ENCODE assay signal across 19 cellular contexts in genomic region chr5:143505934-143506333, GRCh38.
DNase-seq lines count a peak whose midpoint lies in the region; ATAC-seq and TF ChIP-seq lines count a peak whose summit lies in the region.
"Had no signal": no experiment of that assay in that cellular context is flagged by ENCODE, and none has a peak within 500 bp of the region (broad histone marks: within the 10 kb centered on the region; RNA-seq: fewer than 3 reads in every experiment).

No MANE protein-coding gene starts in this region.

- TF ChIP-seq EP300 in gastroesophageal sphincter (IDR thresholded peaks at IDR 0.05), result no peak

- H3K4me3 ChIP-seq in HEK293 (ENCODE audit: low read depth, low read length) (no peak overlapping the region), PC-9 (no peak overlapping the region), gastroesophageal sphincter (no peak overlapping the region)
- H3K4me3 ChIP-seq: SJSA1 had no signal

- no peaks in the 10 kb centered on the region for H3K79me2 ChIP-seq in PC-9 (ENCODE audit: low read depth)

- H4K20me1 ChIP-seq in PC-9 (ENCODE audit: insufficient read depth), result no peaks in the 10 kb centered on the region

- CTCF ChIA-PET in HEK293 (lab: Yijun Ruan, JAX) (no interaction called here), PC-9 (lab: Charles Lee) (no interaction called here)

- BruUV-seq in PC-9 (replicated peaks; lab: Mats Ljungman, UMichigan), result no TSS peak

- peak overlapping the region; percentile 42 for H3K4me2 ChIP-seq in PC-9

- intact Hi-C loops in PC-9 (cut with micrococcal nuclease; ENCODE audit: unreplicated experiment), result loop anchor here (2.0 kb wide), 1 partner anchor 101 kb away; no protein-coding TSS in a partner anchor

- no peaks in the 10 kb centered on the region for H3K9me3 ChIP-seq in HEK293 (ENCODE audit: control insufficient read depth, insufficient read depth, low read depth, low read length)
- H3K9me3 ChIP-seq in PC-9 (ENCODE audit: insufficient read depth, low read depth), result no peaks in the 10 kb centered on the region
- no peaks in the 10 kb centered on the region for H3K9me3 ChIP-seq in gastroesophageal sphincter
- H3K9me3 ChIP-seq: BE2C had no signal

- H2AFZ ChIP-seq in PC-9, result no peak overlapping the region

- no peaks in the 10 kb centered on the region for H3K36me3 ChIP-seq in HEK293 (ENCODE audit: control insufficient read depth in 2 of 2, insufficient read depth in 1 of 2, low read length in 2 of 2)
- no peaks in the 10 kb centered on the region for H3K36me3 ChIP-seq in PC-9 (ENCODE audit: low read depth)
- no peaks in the 10 kb centered on the region for H3K36me3 ChIP-seq in gastroesophageal sphincter
- H3K36me3 ChIP-seq: BE2C, SJSA1 had no signal

- no peak for ATAC-seq in gastroesophageal sphincter
- ATAC-seq in GM19455 (IDR thresholded peaks at IDR 0.05; ENCODE audit: unreplicated experiment), result no peak

- H3K27me3 ChIP-seq in PC-9 (ENCODE audit: insufficient read depth, low read depth) (no peaks in the 10 kb centered on the region), gastroesophageal sphincter (no peaks in the 10 kb centered on the region)
- H3K27me3 ChIP-seq: BE2C, SJSA1 had no signal

- peaks cover 31% of the 10 kb centered on the region for H3F3A ChIP-seq in PC-9 (ENCODE audit: insufficient read depth, low read depth)

- H3K27ac ChIP-seq in HEK293 (ENCODE audit: extremely low read depth, low read depth, low read length) (no peak overlapping the region), PC-9 (peak overlapping the region; percentile 79), gastroesophageal sphincter (peak overlapping the region in 3 of 4 donors; percentile 71 to 81 (median 79))

- TF ChIP-seq POLR2A in gastroesophageal sphincter (IDR thresholded peaks at IDR 0.05) (no peak), erythroblast (IDR thresholded peaks at IDR 0.05; ENCODE audit: low read length) (no peak)

- TF ChIP-seq CTCF in HEK293 (tag by site-specific recombination; IDR thresholded peaks at IDR 0.05) (no peak), PC-9 (conservative IDR thresholded peaks at IDR 0.05) (no peak), gastroesophageal sphincter (IDR thresholded peaks at IDR 0.05) (no peak)

- WGBS in gastroesophageal sphincter (ENCODE audit: low coverage in 1 of 2), 2 donors, result 88 to 100% methylated on average over 1 of the region's 1 CpG

- no peaks in the 10 kb centered on the region for H3K9me2 ChIP-seq in PC-9 (ENCODE audit: insufficient read depth)

- POLR2A ChIA-PET in HEK293 (lab: Yijun Ruan, JAX), result no interaction called here
- POLR2A ChIA-PET in PC-9 (lab: Charles Lee; ENCODE audit: unreplicated experiment), result no interaction called here

- H3K4me1 ChIP-seq in HEK293 (ENCODE audit: control insufficient read depth, insufficient read depth, low read length) (peaks cover 10% of the 10 kb centered on the region; the same call in 1 of the 2 replicates), PC-9 (replicated peaks; ENCODE audit: insufficient read depth) (peaks cover 36% of the 10 kb centered on the region), gastroesophageal sphincter (peaks cover 0 to 23% (median 7%) of the 10 kb centered on the region in 3 donors)
- H3K4me1 ChIP-seq: BE2C had no signal

- DNase-seq in PC-9 (no peak), erythroblast (lab: John Stamatoyannopoulos, UW) (no peak), activated gamma-delta T cell (lab: John Stamatoyannopoulos, UW) (no peak)
- DNase-seq in stimulated activated CD8-positive, alpha-beta memory T cell treated with anti-CD3 and anti-CD28 coated beads, Interleukin-4, amount 100 ng/mL, for 48 hours, result no peak
- DNase-seq: ACHN; BE2C; CD8-positive, alpha-beta memory T cell; DND-41; KG1; MM.1S; NCI-H2029; NCI-H446; NCI-H524 treated with DMSO at 0.1 percent for 48 hours; NCI-H774; Right ventricle myocardium superior had no signal

TF ChIP-seq in HEK293, 187 proteins besides CTCF, POLR2A, EP300 and RAD21:
- TF ChIP-seq ZNF549 (tag by site-specific recombination; IDR thresholded peaks at IDR 0.05) (peak; percentile 95), ZNF426 (tag by site-specific recombination; IDR thresholded peaks at IDR 0.05) (no peak), ZNF211 (tag by site-specific recombination; IDR thresholded peaks at IDR 0.05; ENCODE audit: low read depth) (no peak), SCRT1 (tag by site-specific recombination; IDR thresholded peaks at IDR 0.05; ENCODE audit: borderline replicate concordance) (no peak), ZNF529 (tag by site-specific recombination; IDR thresholded peaks at IDR 0.05; ENCODE audit: insufficient replicate concordance) (no peak), BCL11A (tag by site-specific recombination; IDR thresholded peaks at IDR 0.05; ENCODE audit: low read depth) (no peak)
